1 cellular context compared by ENCODE assay signal in genomic region chr15:64892850-64893403, GRCh38.
TF ChIP-seq lines count a peak whose summit lies in the region.

No MANE protein-coding gene starts in this region.

TF ChIP-seq in GM12878, 131 proteins besides CTCF, POLR2A, EP300 and RAD21 (continued from another document and continues in another):
- TF ChIP-seq BCLAF1 (IDR thresholded peaks at IDR 0.05) (no peak), CEBPB (IDR thresholded peaks at IDR 0.05; ENCODE audit: borderline replicate concordance in 1 of 2, low read depth in 2 of 2, low read length in 2 of 2) (no peak), CREM (IDR thresholded peaks at IDR 0.05; ENCODE audit: low read depth) (no peak), ZNF687 (IDR thresholded peaks at IDR 0.05) (peak; percentile 34; the same call in 1 of the 2 replicates), BACH1 (IDR thresholded peaks at IDR 0.05; ENCODE audit: borderline replicate concordance) (no peak), MLLT1 (IDR thresholded peaks at IDR 0.05) (no peak), YY1 (IDR thresholded peaks at IDR 0.05; ENCODE audit: low read depth, low read length) (no peak; the same call in 1 of the 2 replicates), PAX5 (IDR thresholded peaks at IDR 0.05; ENCODE audit: borderline replicate concordance, low read depth, low read length) (no peak), POU2F2 (IDR thresholded peaks at IDR 0.05; ENCODE audit: borderline replicate concordance, low read depth, low read length) (no peak), PBX3 (IDR thresholded peaks at IDR 0.05; ENCODE audit: insufficient replicate concordance, low read depth, low read length) (peak; percentile 10), ZNF274 (IDR thresholded peaks at IDR 0.05; ENCODE audit: insufficient read depth, insufficient read length) (no peak), SMAD5 (IDR thresholded peaks at IDR 0.05; ENCODE audit: low read depth) (no peak), MEF2A (IDR thresholded peaks at IDR 0.05; ENCODE audit: insufficient read depth, low read depth, low read length) (0 out of 2 replicates have a peak, but pooled peaks have one; percentile 26), DPF2 (IDR thresholded peaks at IDR 0.05) (no peak), ZNF592 (IDR thresholded peaks at IDR 0.05) (no peak), CBX5 (IDR thresholded peaks at IDR 0.05; ENCODE audit: low read depth) (no peak), TCF12 (IDR thresholded peaks at IDR 0.05; ENCODE audit: low read depth, low read length) (0 out of 2 replicates have a peak, but pooled peaks have one; percentile 7), MEF2B (IDR thresholded peaks at IDR 0.05; ENCODE audit: partially characterized antibody, poor library complexity, severe bottlenecking) (no peak), TCF7 (IDR thresholded peaks at IDR 0.05; ENCODE audit: borderline replicate concordance) (no peak), SMARCA5 (IDR thresholded peaks at IDR 0.05) (no peak), GABPA (IDR thresholded peaks at IDR 0.05; ENCODE audit: low read depth) (no peak), POLR2AphosphoS5 (IDR thresholded peaks at IDR 0.05; ENCODE audit: low read length) (no peak; the same call in 1 of the 2 replicates), ZBTB33 (IDR thresholded peaks at IDR 0.05) (no peak), E4F1 (IDR thresholded peaks at IDR 0.05; ENCODE audit: borderline replicate concordance, partially characterized antibody) (no peak), MTA3 (IDR thresholded peaks at IDR 0.05; ENCODE audit: borderline replicate concordance, low read length) (no peak), HDGF (IDR thresholded peaks at IDR 0.05) (peak; percentile 66; the same call in 1 of the 2 replicates), SIX5 (IDR thresholded peaks at IDR 0.05; ENCODE audit: low read depth, low read length, severe bottlenecking) (no peak), TBL1XR1 (IDR thresholded peaks at IDR 0.05; ENCODE audit: low read depth, low read length) (no peak; the same call in 1 of the 2 replicates), IKZF2 (IDR thresholded peaks at IDR 0.05) (no peak), JUND (IDR thresholded peaks at IDR 0.05; ENCODE audit: low read depth, low read length) (no peak), BMI1 (IDR thresholded peaks at IDR 0.05; ENCODE audit: borderline replicate concordance) (no peak), RFX5 (IDR thresholded peaks at IDR 0.05; ENCODE audit: low read depth, low read length) (no peak), RAD51 (IDR thresholded peaks at IDR 0.05) (no peak), POLR2AphosphoS2 (IDR thresholded peaks at IDR 0.05; ENCODE audit: low read depth, low read length) (0 out of 2 replicates have a peak, but pooled peaks have one; percentile 20), SKIL (IDR thresholded peaks at IDR 0.05; ENCODE audit: low read depth, poor library complexity, severe bottlenecking) (no peak), LARP7 (IDR thresholded peaks at IDR 0.05) (no peak), FOXM1 (IDR thresholded peaks at IDR 0.05; ENCODE audit: low read depth, low read length) (no peak), MXI1 (IDR thresholded peaks at IDR 0.05; ENCODE audit: low read depth, low read length) (peak; percentile 3; the same call in 1 of the 2 replicates), RBBP5 (conservative IDR thresholded peaks at IDR 0.05) (no peak), ZNF622 (IDR thresholded peaks at IDR 0.05) (no peak)
